Comparison of ENCODE assay signal across 9 cellular contexts in the genomic region with DNA sequence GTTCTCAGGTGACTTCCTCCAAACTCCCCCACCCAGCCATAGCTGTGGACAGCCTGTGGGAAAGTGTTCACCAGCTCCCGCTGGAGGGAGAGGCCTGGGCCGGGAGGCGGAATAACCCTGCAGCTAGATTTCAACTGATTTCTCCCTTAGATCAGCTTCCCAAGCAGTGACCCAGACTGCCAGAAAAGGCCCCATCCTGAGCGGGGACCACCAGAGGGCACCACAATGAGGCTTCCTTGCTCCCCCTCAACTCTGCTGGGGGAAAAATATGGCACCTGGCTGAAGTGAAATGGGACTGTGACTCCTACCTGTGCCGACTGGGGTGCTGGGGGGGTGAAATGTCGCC. TPM values are rescaled to one million over a fixed set of nuclear protein-coding genes. Genes with fewer than 3 reads are reported as not detected.
DNase-seq lines count a peak whose midpoint lies in the region; ATAC-seq, FAIRE-seq and TF ChIP-seq lines count a peak whose summit lies in the region.
"Had no signal": no experiment of that assay in that cellular context is flagged by ENCODE, and none has a peak within 500 bp of the region (broad histone marks: within the 10 kb centered on the region; RNA-seq: fewer than 3 reads in every experiment).

No MANE protein-coding gene starts in this region.

- H3K4me1 ChIP-seq in HepG2 (ENCODE audit: insufficient read depth, low read length), result peaks cover 13% of the 10 kb centered on the region
- H3K4me1 ChIP-seq in right lobe of liver, result peaks cover 0 to 20% (median 8%) of the 10 kb centered on the region in 4 donors
- H3K4me1 ChIP-seq in tibial artery, result peaks cover 0 to 24% (median 22%) of the 10 kb centered on the region in 4 donors

- POLR2A ChIA-PET in HepG2 (lab: Yijun Ruan, JAX), result interaction anchor here (1.2 kb wide), 1 partner anchor 12 kb away, joined by 3 read pairs; no protein-coding TSS in a partner anchor
- POLR2A ChIA-PET in activated CD8-positive, alpha-beta T cell treated with anti-CD3 and anti-CD28 coated beads for 36 hours (lab: Charles Lee), result interaction anchor here (0.7 to 2.8 kb wide), 4 partner anchors 10 to 42 kb away, joined by 3 to 7 read pairs (median 6); no protein-coding TSS in a partner anchor

- H3K4me2 ChIP-seq in HepG2 (ENCODE audit: low read depth, low read length), result no peak overlapping the region; the same call in 1 of the 2 replicates

- TF ChIP-seq POLR2A in HepG2 (IDR thresholded peaks at IDR 0.05; ENCODE audit: insufficient read depth in 1 of 2, low read depth in 2 of 2, low read length in 2 of 2), result no peak
- no peak for TF ChIP-seq POLR2A in right lobe of liver (IDR thresholded peaks at IDR 0.05)

- WGBS in HepG2 (ENCODE audit: low lambda C conversion rate), result 18% methylated on average over 5 of the region's 6 CpGs
- WGBS in right lobe of liver (ENCODE audit: insufficient coverage, low coverage, low lambda C conversion rate, missing lambda C conversion rate), result 10% methylated on average over 2 of the region's 6 CpGs

- H3K27me3 ChIP-seq in HepG2 (ENCODE audit: control insufficient read depth in 1 of 2, insufficient read depth in 2 of 2, low read length in 2 of 2) (peaks cover 11 to 73% of the 10 kb centered on the region in 2 experiments), right lobe of liver (peaks cover 7 to 32% of the 10 kb centered on the region in 2 donors), tibial artery (peaks cover 13 to 99% of the 10 kb centered on the region in 2 donors)

- no peak overlapping the region for H2AFZ ChIP-seq in HepG2 (ENCODE audit: low read length)

- peak overlapping the region; percentile 72 for H3K4me3 Mint-ChIP-seq in activated CD8-positive, alpha-beta T cell treated with anti-CD3 and anti-CD28 coated beads for 36 hours
- H3K4me3 Mint-ChIP-seq in immature natural killer cell, result peak overlapping the region; percentile 90 to 98 (median 93)

- no peaks in the 10 kb centered on the region for H3K9me3 ChIP-seq in HepG2 (ENCODE audit: low read length)
- H3K9me3 ChIP-seq in right lobe of liver, result no peaks in the 10 kb centered on the region
- no peaks in the 10 kb centered on the region for H3K9me3 ChIP-seq in tibial artery

- peaks cover 67% of the 10 kb centered on the region for H3K27me3 Mint-ChIP-seq in activated CD8-positive, alpha-beta T cell treated with anti-CD3 and anti-CD28 coated beads for 36 hours
- peaks cover 13 to 34% (median 24%) of the 10 kb centered on the region in 3 donors for H3K27me3 Mint-ChIP-seq in immature natural killer cell (ENCODE audit: low read depth in 3 of 3)

- no peaks in the 10 kb centered on the region for H4K20me1 ChIP-seq in HepG2 (ENCODE audit: insufficient read depth, low read length)

- peaks cover 18% of the 10 kb centered on the region for H3K4me1 Mint-ChIP-seq in activated CD8-positive, alpha-beta T cell treated with anti-CD3 and anti-CD28 coated beads for 36 hours (ENCODE audit: low read depth)
- H3K4me1 Mint-ChIP-seq in immature natural killer cell, result peaks cover 22 to 31% of the 10 kb centered on the region in 2 donors

- H3K79me2 ChIP-seq in HepG2 (ENCODE audit: insufficient read depth, low read length), result no peaks in the 10 kb centered on the region

- ATAC-seq in HepG2 (peak; percentile 57), right lobe of liver (no peak), GM19324 (IDR thresholded peaks at IDR 0.05; ENCODE audit: low FRiP score, unreplicated experiment) (no peak)
- ATAC-seq in activated CD8-positive, alpha-beta T cell treated with anti-CD3 and anti-CD28 coated beads for 36 hours, result peak; percentile 46

- TF ChIP-seq RAD21 in HepG2 (CRISPR knock-in tag; IDR thresholded peaks at IDR 0.05), result no peak

- BruUV-seq in HepG2 (replicated peaks; lab: Mats Ljungman, UMichigan), result no TSS peak

- H3K27ac ChIP-seq in HepG2 (ENCODE audit: extremely low read length, insufficient read depth, low read length) (no peak overlapping the region), right lobe of liver (no peak overlapping the region), tibial artery (no peak overlapping the region)

- intact Hi-C loops in HepG2 (cut with micrococcal nuclease; ENCODE audit: unreplicated experiment) (no loop called here), right lobe of liver (cut with DNase I) (no loop called here), tibial artery (cut with DNase I; ENCODE audit: low total_unique reads) (no loop called here)
- intact Hi-C loops in activated CD8-positive, alpha-beta T cell treated with anti-CD3 and anti-CD28 coated beads for 36 hours (cut with micrococcal nuclease), result no loop called here

- H3K36me3 ChIP-seq in HepG2 (replicated peaks in 1 of 2; ENCODE audit: control insufficient read depth in 1 of 2, insufficient read depth in 2 of 2, low read length in 2 of 2) (no peaks in the 10 kb centered on the region), right lobe of liver (no peaks in the 10 kb centered on the region), tibial artery (no peaks in the 10 kb centered on the region)

- CTCF ChIA-PET in HepG2 (lab: Yijun Ruan, JAX; ENCODE audit: low intra/inter-chr PET ratio, low total read pairs), result interaction anchor here (0.8 kb wide), 1 partner anchor 25 kb away, joined by 3 read pairs; no protein-coding TSS in a partner anchor
- CTCF ChIA-PET in activated CD8-positive, alpha-beta T cell treated with anti-CD3 and anti-CD28 coated beads for 36 hours (lab: Charles Lee), result interaction anchor here (0.7 to 7.5 kb wide), 16 partner anchors 9 to 181 kb away, joined by 3 to 113 read pairs (median 4); partner anchors contain the start of gene GPATCH4

- TF ChIP-seq EP300 in HepG2 (IDR thresholded peaks at IDR 0.05; ENCODE audit: low read depth in 2 of 2, low read length in 2 of 2) (no peak), HepG2 (CRISPR knock-in tag; IDR thresholded peaks at IDR 0.05; ENCODE audit: borderline replicate concordance) (no peak)

- TF ChIP-seq CTCF in HepG2 (CRISPR knock-in tag; IDR thresholded peaks at IDR 0.05), result peak; percentile 34; the same call in 1 of the 2 replicates
- TF ChIP-seq CTCF in right lobe of liver (IDR thresholded peaks at IDR 0.05), result no peak
- no peak for TF ChIP-seq CTCF in activated CD8-positive, alpha-beta T cell treated with anti-CD3 and anti-CD28 coated beads for 36 hours (IDR thresholded peaks at IDR 0.05)
- no peak for TF ChIP-seq CTCF in tibial artery (IDR thresholded peaks at IDR 0.05)

- H3K9me3 Mint-ChIP-seq in activated CD8-positive, alpha-beta T cell treated with anti-CD3 and anti-CD28 coated beads for 36 hours, result no peaks in the 10 kb centered on the region
- peaks cover 0 to 3% (median 0%) of the 10 kb centered on the region in 6 donors for H3K9me3 Mint-ChIP-seq in immature natural killer cell

- H3K9ac ChIP-seq in HepG2 (ENCODE audit: insufficient read depth, low read depth, low read length), result no peak overlapping the region

- no peak overlapping the region for H3K4me3 ChIP-seq in HepG2 (replicated peaks in 1 of 3; ENCODE audit: insufficient read depth in 1 of 3, low read depth in 2 of 3, low read length in 3 of 3)
- H3K4me3 ChIP-seq in right lobe of liver, result peak overlapping the region in 1 of 3 donors; percentile 7
- H3K4me3 ChIP-seq in tibial artery, result peak overlapping the region in 1 of 2 donors; percentile 45

- DNase-seq in HepG2 (ENCODE audit: low spot score), result peak; percentile 7
- no peak for DNase-seq in right lobe of liver
- peak; percentile 65 for DNase-seq in activated CD8-positive, alpha-beta T cell treated with anti-CD3 and anti-CD28 coated beads for 36 hours
- peak; percentile 44 to 55 (median 45) for DNase-seq in immature natural killer cell
- DNase-seq in SKM-1 treated with dmso at 0.1 percent for 144 hours (lab: John Stamatoyannopoulos, UW; ENCODE audit: unreplicated experiment), result no peak
- DNase-seq in tibial artery, result no peak
- no peak for DNase-seq in A172 (ENCODE audit: low spot score)

- no peak for FAIRE-seq in HepG2 (lab: Jason Lieb, UNC)

- in situ Hi-C loops in HepG2 (cut with HindIII; ENCODE audit: extremely low pct_ligation_motif_present, low pct_unique_long_range_greater_than_20kb), result no loop called here

- no peak overlapping the region for H3K27ac Mint-ChIP-seq in activated CD8-positive, alpha-beta T cell treated with anti-CD3 and anti-CD28 coated beads for 36 hours
- peak overlapping the region; percentile 15 to 87 (median 78) for H3K27ac Mint-ChIP-seq in immature natural killer cell

- H3K36me3 Mint-ChIP-seq in activated CD8-positive, alpha-beta T cell treated with anti-CD3 and anti-CD28 coated beads for 36 hours (ENCODE audit: low read depth), result no peaks in the 10 kb centered on the region
- peaks cover 0 to 5% (median 0%) of the 10 kb centered on the region in 3 donors for H3K36me3 Mint-ChIP-seq in immature natural killer cell

RNA-seq across cellular contexts. Expression of gene RHBG, which starts 50.8 kb away (rescaled TPM):
- total RNA-seq in HepG2 (2016; rRNA removed; fragmentation: Illumina TruSeq; extraction: Trizol) (19.9 and 73.5 TPM in 2 replicates), right lobe of liver (1 to 10 TPM in 2 of 6 experiments, under 1 TPM in 2, not detected in 2; 0.42 to 1.6 (median 1.1) TPM)
- total RNA-seq in HepG2 (2016; cell fraction: cytosol; rRNA removed; fragmentation: Illumina TruSeq; extraction: Trizol; ENCODE audit: low read depth), result 27.1 and 27.2 TPM in 2 replicates
- 19.0 and 70.7 TPM in 2 replicates for total RNA-seq in HepG2 (2016; cell fraction: insoluble cytoplasmic fraction; rRNA removed; fragmentation: Illumina TruSeq; extraction: Trizol)
- 28.4 and 29.7 TPM in 2 replicates for total RNA-seq in HepG2 (2016; cell fraction: membrane; rRNA removed; fragmentation: Illumina TruSeq; extraction: Trizol)
- total RNA-seq in HepG2 (2016; cell fraction: nucleus; rRNA removed; fragmentation: Illumina TruSeq; extraction: Trizol), result 120 and 140 TPM in 2 replicates
- polyA plus RNA-seq in HepG2 (2011; rRNA removed) (61.8 and 90.0 TPM in 2 replicates), immature natural killer cell (not detected)
- 15.8 and 22.5 TPM in 2 replicates for polyA plus RNA-seq in HepG2 (2011; cell fraction: cytosol; rRNA removed)
- 518 and 570 TPM in 2 replicates for polyA plus RNA-seq in HepG2 (2011; cell fraction: nucleus; rRNA removed)
- polyA plus RNA-seq in HepG2 (2012), result 48.2 and 62.5 TPM in 2 replicates
- 19.4 and 21.4 TPM in 2 replicates for polyA plus RNA-seq in HepG2 (2016; cell fraction: cytosol; fragmentation: Illumina TruSeq; extraction: Trizol; ENCODE audit: low read depth)
- 25.1 and 33.6 TPM in 2 replicates for polyA plus RNA-seq in HepG2 (2016; cell fraction: insoluble cytoplasmic fraction; fragmentation: Illumina TruSeq; extraction: Trizol; ENCODE audit: low read depth)
- 30.5 and 32.9 TPM in 2 replicates for polyA plus RNA-seq in HepG2 (2016; cell fraction: membrane; fragmentation: Illumina TruSeq; extraction: Trizol; ENCODE audit: low read depth)
- 499 and 532 TPM in 2 replicates for polyA plus RNA-seq in HepG2 (2016; cell fraction: nucleus; fragmentation: Illumina TruSeq; extraction: Trizol; ENCODE audit: insufficient read depth, low read depth)
- 63.5 TPM in 1 of 2 replicates, not detected in the other for polyA minus RNA-seq in HepG2 (2011; rRNA and poly(A)+ RNA removed; ENCODE audit: low replicate concordance)
- polyA minus RNA-seq in HepG2 (2011; cell fraction: cytosol; rRNA and poly(A)+ RNA removed), result 7.9 and 12.7 TPM in 2 replicates
- polyA minus RNA-seq in HepG2 (2011; cell fraction: nucleus; rRNA and poly(A)+ RNA removed), result 124 and 143 TPM in 2 replicates
- not detected for total RNA-seq in activated CD8-positive, alpha-beta T cell treated with anti-CD3 and anti-CD28 coated beads for 36 hours
- not detected in 2 replicates for total RNA-seq in A172 (2014; rRNA removed; shearing (Covaris generic))
- total RNA-seq: activated CD8-positive, alpha-beta memory T cell treated with anti-CD3 and anti-CD28 coated beads for 36 hours had no signal

Comparison
In these comparisons a context has a peak if more than half of its experiments do, and no peak if none do; other contexts are left out.
1. ATAC-seq: peak in HepG2 (single experiment) and activated CD8-positive, alpha-beta T cell treated with anti-CD3 and anti-CD28 coated beads for 36 hours (single experiment); none in right lobe of liver (0 of 4) and GM19324 (single experiment).
2. DNase-seq: peak in HepG2 (single experiment), activated CD8-positive, alpha-beta T cell treated with anti-CD3 and anti-CD28 coated beads for 36 hours (single experiment) and immature natural killer cell (3 of 3); none in right lobe of liver (0 of 3), SKM-1 treated with dmso at 0.1 percent for 144 hours (single experiment), tibial artery (0 of 2) and A172 (single experiment).
3. RNA of gene RHBG, which starts 50.8 kb away (total RNA-seq): 19.0 to 140 TPM in HepG2; 0.42 to 1.6 TPM in right lobe of liver, not detected in activated CD8-positive, alpha-beta T cell treated with anti-CD3 and anti-CD28 coated beads for 36 hours and not detected in A172; every median in the first group is over 4 times any median in the second.